Comparison of ENCODE assay signal across 10 cellular contexts in genomic region chr6:113120214-113120576, GRCh38.
DNase-seq lines count a peak whose midpoint lies in the region; TF ChIP-seq lines count a peak whose summit lies in the region.
"Had no signal": no experiment of that assay in that cellular context is flagged by ENCODE, and none has a peak within 500 bp of the region (broad histone marks: within the 10 kb centered on the region; RNA-seq: fewer than 3 reads in every experiment).

No MANE protein-coding gene starts in this region.

- TF ChIP-seq CTCF in chondrocyte (IDR thresholded peaks at IDR 0.05) (no peak), mesothelial cell of epicardium (IDR thresholded peaks at IDR 0.05; ENCODE audit: unreplicated experiment) (no peak), esophagus squamous epithelium (IDR thresholded peaks at IDR 0.05) (no peak)

- H3K9ac ChIP-seq in BLaER1 treated with 17β-estradiol and CSF1 and Interleukin-3, amounts not matched to agents 10 nM and 100 nM = no peak overlapping the region

- peaks cover 0 to 27% (median 8%) of the 10 kb centered on the region in 11 experiments; a peak in 12 of 22 replicates for H3K9me3 ChIP-seq in BLaER1 treated with 17β-estradiol and CSF1 and Interleukin-3, amounts not matched to agents 10 nM and 100 nM (replicated peaks in 1 of 11)
- H3K9me3 ChIP-seq in esophagus squamous epithelium = no peaks in the 10 kb centered on the region
- H3K9me3 ChIP-seq: suprapubic skin had no signal

- H3K4me3 Mint-ChIP-seq in chondrocyte (ENCODE audit: unreplicated experiment) (no peak overlapping the region), mesothelial cell of epicardium (no peak overlapping the region)

- H3K4me1 Mint-ChIP-seq in chondrocyte (ENCODE audit: low read depth) (peaks cover 53% of the 10 kb centered on the region), mesothelial cell of epicardium (peaks cover 31% of the 10 kb centered on the region)

- 16 to 19% methylated on average over 2 of the region's 2 CpGs for WGBS in esophagus squamous epithelium, 2 donors

- peaks cover 0 to 4% (median 0%) of the 10 kb centered on the region in 11 experiments; a peak in 1 of 22 replicates for H3K27me3 ChIP-seq in BLaER1 treated with 17β-estradiol and CSF1 and Interleukin-3, amounts not matched to agents 10 nM and 100 nM
- no peaks in the 10 kb centered on the region for H3K27me3 ChIP-seq in esophagus squamous epithelium
- H3K27me3 ChIP-seq: suprapubic skin had no signal

- intact Hi-C loops in esophagus squamous epithelium (cut with DNase I) = no loop called here

- H3K9me3 Mint-ChIP-seq in chondrocyte (ENCODE audit: low read depth) = peaks cover 33% of the 10 kb centered on the region
- peaks cover 32% of the 10 kb centered on the region for H3K9me3 Mint-ChIP-seq in mesothelial cell of epicardium

- no peak overlapping the region for H3K4me3 ChIP-seq in BLaER1 treated with 17β-estradiol and CSF1 and Interleukin-3, amounts not matched to agents 10 nM and 100 nM
- no peak overlapping the region for H3K4me3 ChIP-seq in esophagus squamous epithelium
- H3K4me3 ChIP-seq: suprapubic skin had no signal

- DNase-seq in NCI-H226 = peak; percentile 91
- DNase-seq in chondrocyte (ENCODE audit: low spot score) = no peak
- DNase-seq in mesothelial cell of epicardium (ENCODE audit: low spot score in 2 of 2, unreplicated experiment in 2 of 2) = no peak
- no peak for DNase-seq in esophagus squamous epithelium (lab: John Stamatoyannopoulos, UW)
- DNase-seq in NCI-H2227 (lab: John Stamatoyannopoulos, UW; ENCODE audit: unreplicated experiment) = no peak
- DNase-seq in substantia nigra (lab: John Stamatoyannopoulos, UW) = no peak
- no peak for DNase-seq in stimulated activated CD4-positive, alpha-beta T cell treated with anti-CD3 and anti-CD28 coated beads, Interleukin-4, amount 100 ng/mL, for 1 hour
- DNase-seq: activated gamma-delta T cell had no signal

- no peak overlapping the region for H3K27ac ChIP-seq in BLaER1 treated with 17β-estradiol and CSF1 and Interleukin-3, amounts not matched to agents 10 nM and 100 nM
- H3K27ac ChIP-seq in esophagus squamous epithelium (no peak overlapping the region), substantia nigra (ENCODE audit: low read depth, low read length, poor library complexity, severe bottlenecking) (no peak overlapping the region)
- H3K27ac ChIP-seq: suprapubic skin had no signal

- H3K27me3 Mint-ChIP-seq in chondrocyte (ENCODE audit: low read depth) (no peaks in the 10 kb centered on the region), mesothelial cell of epicardium (ENCODE audit: low read depth) (no peaks in the 10 kb centered on the region)

- no peaks in the 10 kb centered on the region for H4K20me1 ChIP-seq in BLaER1 treated with 17β-estradiol and CSF1 and Interleukin-3, amounts not matched to agents 10 nM and 100 nM

- H3K36me3 Mint-ChIP-seq in chondrocyte (ENCODE audit: low read depth) (peaks cover 23% of the 10 kb centered on the region), mesothelial cell of epicardium (peaks cover 26% of the 10 kb centered on the region)

- H3K27ac Mint-ChIP-seq in chondrocyte (ENCODE audit: unreplicated experiment) = peak overlapping the region; percentile 84
- peak overlapping the region; percentile 87 for H3K27ac Mint-ChIP-seq in mesothelial cell of epicardium

- H3K4me1 ChIP-seq in BLaER1 treated with 17β-estradiol and CSF1 and Interleukin-3, amounts not matched to agents 10 nM and 100 nM = peaks cover 0 to 35% (median 18%) of the 10 kb centered on the region in 10 experiments; a peak in 16 of 20 replicates
- H3K4me1 ChIP-seq in esophagus squamous epithelium = peaks cover 0 to 4% (median 0%) of the 10 kb centered on the region in 3 donors
- H3K4me1 ChIP-seq: suprapubic skin had no signal

- peak overlapping the region in 7 of 11 experiments; percentile 13 to 74 (median 44); a peak in 13 of 22 replicates for H3K4me2 ChIP-seq in BLaER1 treated with 17β-estradiol and CSF1 and Interleukin-3, amounts not matched to agents 10 nM and 100 nM

- H3K36me3 ChIP-seq in BLaER1 treated with 17β-estradiol and CSF1 and Interleukin-3, amounts not matched to agents 10 nM and 100 nM = peaks cover 0 to 3% (median 0%) of the 10 kb centered on the region in 11 experiments; a peak in 1 of 22 replicates
- no peaks in the 10 kb centered on the region for H3K36me3 ChIP-seq in esophagus squamous epithelium
- H3K36me3 ChIP-seq: suprapubic skin had no signal

- TF ChIP-seq POLR2A in esophagus squamous epithelium (IDR thresholded peaks at IDR 0.05) = no peak
